In the genomic region with DNA sequence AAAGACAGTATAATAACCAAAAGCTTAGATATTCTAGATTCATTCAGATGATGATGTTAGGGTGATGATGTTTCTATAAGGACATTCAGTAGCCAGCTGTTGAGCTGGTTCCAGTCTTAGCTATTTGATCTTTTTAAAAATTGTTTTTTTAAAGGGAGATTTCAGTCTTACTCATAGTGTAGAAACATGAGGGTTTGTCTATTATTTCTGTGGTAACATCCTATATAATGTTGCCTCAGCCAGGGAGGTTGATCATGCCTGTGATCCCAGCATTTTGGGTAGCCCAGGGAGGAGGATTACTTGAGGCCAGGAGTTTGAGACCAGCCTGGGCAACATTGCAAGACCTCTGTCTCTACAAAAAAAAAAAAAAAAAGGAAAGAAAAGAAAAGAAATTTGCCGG, we compare ENCODE assay signal across 16 cellular contexts.
DNase-seq lines count a peak whose midpoint lies in the region; ATAC-seq and TF ChIP-seq lines count a peak whose summit lies in the region.
"Had no signal": no experiment of that assay in that cellular context is flagged by ENCODE, and none has a peak within 500 bp of the region (broad histone marks: within the 10 kb centered on the region; RNA-seq: fewer than 3 reads in every experiment).

No MANE protein-coding gene starts in this region.

- TF ChIP-seq RAD21 in IMR-90 (IDR thresholded peaks at IDR 0.05; ENCODE audit: low read length) = no peak

- H3K27ac ChIP-seq in IMR-90 (ENCODE audit: insufficient read depth, low read length) = peak overlapping the region; percentile 94
- H3K27ac ChIP-seq: adrenal gland, dorsolateral prefrontal cortex, stomach had no signal

- dilution Hi-C loops in IMR-90 (cut with HindIII; ENCODE audit: low sequenced_read_pairs, unreplicated experiment) = no loop called here

- H2AK5ac ChIP-seq in IMR-90 (ENCODE audit: low read depth, low read length) = peak overlapping the region; percentile 98

- peak overlapping the region; percentile 35; the same call in 1 of the 2 replicates for H4K5ac ChIP-seq in IMR-90 (ENCODE audit: low read depth, low read length)

- ATAC-seq in IMR-90 (ENCODE audit: low read depth) (peak; percentile 52), HG03460 (IDR thresholded peaks at IDR 0.05; ENCODE audit: unreplicated experiment) (no peak), GM18517 (IDR thresholded peaks at IDR 0.05; ENCODE audit: unreplicated experiment) (no peak)
- no peak for ATAC-seq in natural killer cell treated with Interleukin-12 subunit alpha and Interleukin-12 subunit beta and Interleukin-15 and Interleukin-18, amount 100 ng/mL, for 72 hours

- H3K9me3 Mint-ChIP-seq in natural killer cell treated with Interleukin-12 subunit alpha and Interleukin-12 subunit beta and Interleukin-15 and Interleukin-18, amount 100 ng/mL, for 72 hours = no peaks in the 10 kb centered on the region

- H3K27me3 ChIP-seq in IMR-90 (ENCODE audit: control insufficient read depth, insufficient read depth, low read length) = no peaks in the 10 kb centered on the region
- H3K27me3 ChIP-seq: adrenal gland had no signal

- CTCF ChIA-PET in IMR-90 (lab: Yijun Ruan, JAX) = interaction anchor here (1.0 to 3.2 kb wide), 2 partner anchors 29 to 176 kb away, joined by 3 to 23 read pairs; partner anchors contain the start of gene INSYN2B

- H3K4me3 ChIP-seq in IMR-90 (ENCODE audit: insufficient read depth, low read depth, low read length) (no peak overlapping the region), astrocyte of the spinal cord (ENCODE audit: low read depth, low read length) (no peak overlapping the region)
- H3K4me3 ChIP-seq: adrenal gland, dorsolateral prefrontal cortex, PC-9, stomach had no signal

- in situ Hi-C loops in IMR-90 (cut with MboI; ENCODE audit: low sequenced_read_pairs) (no loop called here), astrocyte of the spinal cord (cut with HindIII; ENCODE audit: low sequenced_read_pairs) (no loop called here)

- peaks cover 9% of the 10 kb centered on the region for H3K9me1 ChIP-seq in IMR-90 (ENCODE audit: insufficient read depth, low read length)

- no peaks in the 10 kb centered on the region for H3K27me3 Mint-ChIP-seq in natural killer cell treated with Interleukin-12 subunit alpha and Interleukin-12 subunit beta and Interleukin-15 and Interleukin-18, amount 100 ng/mL, for 72 hours

- H4K91ac ChIP-seq in IMR-90 (ENCODE audit: insufficient read depth, low read depth, low read length) = peak overlapping the region; percentile 95

- H3K4me2 ChIP-seq in IMR-90 (ENCODE audit: low read depth, low read length) = no peak overlapping the region; the same call in 1 of the 2 replicates
- H3K4me2 ChIP-seq: PC-9 had no signal

- H4K20me1 ChIP-seq in IMR-90 (ENCODE audit: insufficient read depth, low read length) = no peaks in the 10 kb centered on the region

- peaks cover 0 to 3% of the 10 kb centered on the region in 2 experiments; a peak in 1 of 4 replicates for H3K79me1 ChIP-seq in IMR-90 (ENCODE audit: low read depth in 1 of 2, low read length in 2 of 2)

- H3K4ac ChIP-seq in IMR-90 (ENCODE audit: low read depth, low read length) = peak overlapping the region; percentile 96

- H3K9ac ChIP-seq in IMR-90 (ENCODE audit: low read depth, low read length) = no peak overlapping the region

- TF ChIP-seq CTCF in IMR-90 (conservative IDR thresholded peaks at IDR 0.05; ENCODE audit: low read depth, low read length) (no peak), astrocyte of the spinal cord (IDR thresholded peaks at IDR 0.05; ENCODE audit: low read depth, low read length) (no peak)

- H3K36me3 ChIP-seq in IMR-90 (ENCODE audit: control insufficient read depth, insufficient read depth, low read length) = no peaks in the 10 kb centered on the region
- H3K36me3 ChIP-seq: adrenal gland, stomach had no signal

- H3K18ac ChIP-seq in IMR-90 (ENCODE audit: low read depth, low read length) = peak overlapping the region; percentile 91

- peak overlapping the region; percentile 77; the same call in 2 of the 3 replicates for H2BK15ac ChIP-seq in IMR-90 (ENCODE audit: low read depth, low read length)

- no peak for TF ChIP-seq POLR2A in IMR-90 (IDR thresholded peaks at IDR 0.05; ENCODE audit: low read depth, low read length)

- no TSS peak for BruUV-seq in IMR-90 (replicated peaks; lab: Mats Ljungman, UMichigan)

- H2AK9ac ChIP-seq in IMR-90 (replicated peaks; ENCODE audit: low read depth, low read length, poor library complexity) = no peak overlapping the region

- peak overlapping the region; percentile 91; the same call in 1 of the 2 replicates for H3K14ac ChIP-seq in IMR-90 (replicated peaks; ENCODE audit: low read depth, low read length)

- H4K8ac ChIP-seq in IMR-90 (ENCODE audit: low read depth in 2 of 2, low read length in 2 of 2) = peak overlapping the region; percentile 76 to 91

- intact Hi-C loops in IMR-90 (cut with micrococcal nuclease) = loop anchor here (10.0 kb wide), 3 partner anchors 140 to 1230 kb away; partner anchors contain the start of genes PANK3 and SPDL1

- POLR2A ChIA-PET in IMR-90 (lab: Charles Lee; ENCODE audit: unreplicated experiment) = interaction anchor here (0.6 kb wide), 1 partner anchor 105 kb away, joined by 4 read pairs; no protein-coding TSS in a partner anchor

- peaks cover 16% of the 10 kb centered on the region for H3K4me1 ChIP-seq in IMR-90 (ENCODE audit: control insufficient read depth, insufficient read depth, low read length)
- H3K4me1 ChIP-seq: adrenal gland, stomach had no signal

- H3K36me3 Mint-ChIP-seq in natural killer cell treated with Interleukin-12 subunit alpha and Interleukin-12 subunit beta and Interleukin-15 and Interleukin-18, amount 100 ng/mL, for 72 hours = peaks cover 34% of the 10 kb centered on the region

- no peak overlapping the region for H2AFZ ChIP-seq in IMR-90 (replicated peaks; ENCODE audit: low read length, poor library complexity)
- H2AFZ ChIP-seq: PC-9 had no signal

- peak overlapping the region; percentile 74 for H3K4me3 Mint-ChIP-seq in natural killer cell treated with Interleukin-12 subunit alpha and Interleukin-12 subunit beta and Interleukin-15 and Interleukin-18, amount 100 ng/mL, for 72 hours

- no CpG with 5 or more reads among the region's 1 CpG for WGBS in IMR-90 (ENCODE audit: extremely low coverage in 2 of 2, insufficient read length in 1 of 2), 2 experiments

- peak overlapping the region; percentile 97 for H2BK20ac ChIP-seq in IMR-90 (ENCODE audit: low read depth, low read length)

- H3K56ac ChIP-seq in IMR-90 (ENCODE audit: extremely low read depth, insufficient read depth, low read length) = peak overlapping the region; percentile 46; the same call in 1 of the 2 replicates

- peak overlapping the region; percentile 70 to 81 for H3K27ac Mint-ChIP-seq in natural killer cell treated with Interleukin-12 subunit alpha and Interleukin-12 subunit beta and Interleukin-15 and Interleukin-18, amount 100 ng/mL, for 72 hours

- H3K23ac ChIP-seq in IMR-90 (ENCODE audit: low read depth, low read length) = peak overlapping the region; percentile 77; the same call in 1 of the 2 replicates

- no peaks in the 10 kb centered on the region for H3K9me3 ChIP-seq in IMR-90 (ENCODE audit: control insufficient read depth, insufficient read depth, low read length)
- H3K9me3 ChIP-seq: adrenal gland, stomach had no signal

- H2BK120ac ChIP-seq in IMR-90 (ENCODE audit: low read depth, low read length) = peak overlapping the region; percentile 95

- H2BK5ac ChIP-seq in IMR-90 (ENCODE audit: low read depth, low read length, poor library complexity, severe bottlenecking) = peak overlapping the region; percentile 87

- DNase-seq in Daoy (ENCODE audit: low read depth) (peak; percentile 43), IMR-90 (peak; percentile 90), astrocyte of the spinal cord (ENCODE audit: low read depth, low spot score) (peak; percentile 71), mucosa of gallbladder (ENCODE audit: low spot score) (no peak), AG08395 (ENCODE audit: low spot score) (no peak)
- DNase-seq in natural killer cell treated with Interleukin-12 subunit alpha and Interleukin-12 subunit beta and Interleukin-15 and Interleukin-18, amount 100 ng/mL, for 72 hours (ENCODE audit: low spot score) = no peak
- DNase-seq: activated CD4-positive, alpha-beta T cell treated with anti-CD3 and anti-CD28 coated beads, Interleukin-2, amount 50 U/mL, for 1 hour; adrenal gland; dorsolateral prefrontal cortex; foreskin melanocyte; NCI-H1417 treated with DMSO at 0.1 percent for 48 hours; PC-9; stomach; SW 1271 had no signal

- H3K4me1 Mint-ChIP-seq in natural killer cell treated with Interleukin-12 subunit alpha and Interleukin-12 subunit beta and Interleukin-15 and Interleukin-18, amount 100 ng/mL, for 72 hours (ENCODE audit: low read depth in 2 of 2) = peaks cover 45 to 54% of the 10 kb centered on the region in 2 donors

TF ChIP-seq in IMR-90, 13 proteins besides CTCF, POLR2A, EP300 and RAD21:
- peak; percentile 84 for TF ChIP-seq CEBPB (IDR thresholded peaks at IDR 0.05; ENCODE audit: low read depth, low read length)
- TF ChIP-seq CHD1 (IDR thresholded peaks at IDR 0.05; ENCODE audit: low read depth, low read length) = no peak
- peak; percentile 21; the same call in 1 of the 2 replicates for TF ChIP-seq FOS (IDR thresholded peaks at IDR 0.05; ENCODE audit: low read depth, low read length)
- peak; percentile 67 for TF ChIP-seq RCOR1 (IDR thresholded peaks at IDR 0.05; ENCODE audit: insufficient replicate concordance, low read length)
TF ChIP-seq in IMR-90: peak in this region for 3.

Comparison
In these comparisons a context has a peak if more than half of its experiments do, and no peak if none do; other contexts are left out.
1. DNase-seq: peak in Daoy (single experiment), IMR-90 (single experiment) and astrocyte of the spinal cord (single experiment); none in natural killer cell treated with Interleukin-12 subunit alpha and Interleukin-12 subunit beta and Interleukin-15 and Interleukin-18, amount 100 ng/mL, for 72 hours (single experiment), mucosa of gallbladder (single experiment) and AG08395 (single experiment).